ENCODE assay signal across 10 cellular contexts in genomic region chr9:22005083-22005699, GRCh38. TPM values are rescaled to one million over a fixed set of nuclear protein-coding genes. Genes with fewer than 3 reads are reported as not detected.
DNase-seq lines count a peak whose midpoint lies in the region; TF ChIP-seq lines count a peak whose summit lies in the region.
"Had no signal": no experiment of that assay in that cellular context is flagged by ENCODE, and none has a peak within 500 bp of the region (broad histone marks: within the 10 kb centered on the region; RNA-seq: fewer than 3 reads in every experiment).

No MANE protein-coding gene starts in this region.

- peak overlapping the region in 4 of 7 experiments; percentile 11 to 80 (median 51) for H3K4me3 ChIP-seq in skin epidermis

- H3K27ac ChIP-seq in skin epidermis = peak overlapping the region in 1 of 21 experiments; percentile 44
- H3K27ac ChIP-seq: parathyroid adenoma had no signal

- CTCF ChIA-PET in activated CD4-positive, alpha-beta memory T cell treated with anti-CD3 and anti-CD28 coated beads for 36 hours (lab: Charles Lee) = no interaction called here

- no peaks in the 10 kb centered on the region for H3K9me3 Mint-ChIP-seq in activated CD4-positive, alpha-beta memory T cell treated with anti-CD3 and anti-CD28 coated beads for 36 hours
- no peaks in the 10 kb centered on the region for H3K9me3 Mint-ChIP-seq in progenitor cell of endocrine pancreas (ENCODE audit: low read depth)

- H3K27me3 Mint-ChIP-seq in activated CD4-positive, alpha-beta memory T cell treated with anti-CD3 and anti-CD28 coated beads for 36 hours = peaks cover 57% of the 10 kb centered on the region
- peaks cover 76% of the 10 kb centered on the region for H3K27me3 Mint-ChIP-seq in progenitor cell of endocrine pancreas

- no peak for TF ChIP-seq CTCF in progenitor cell of endocrine pancreas (IDR thresholded peaks at IDR 0.05; ENCODE audit: unreplicated experiment)

- intact Hi-C loops in activated CD4-positive, alpha-beta memory T cell treated with anti-CD3 and anti-CD28 coated beads for 36 hours (cut with micrococcal nuclease) = loop anchor here (1.0 to 5.0 kb wide), 3 partner anchors 31 to 237 kb away; no protein-coding TSS in a partner anchor

- peaks cover 20% of the 10 kb centered on the region for H3K4me1 Mint-ChIP-seq in activated CD4-positive, alpha-beta memory T cell treated with anti-CD3 and anti-CD28 coated beads for 36 hours (ENCODE audit: low read depth)
- H3K4me1 Mint-ChIP-seq in progenitor cell of endocrine pancreas (ENCODE audit: low read depth) = peaks cover 3% of the 10 kb centered on the region

- H3K4me3 Mint-ChIP-seq in activated CD4-positive, alpha-beta memory T cell treated with anti-CD3 and anti-CD28 coated beads for 36 hours = peak overlapping the region; percentile 5
- H3K4me3 Mint-ChIP-seq in progenitor cell of endocrine pancreas (ENCODE audit: low read depth) = no peak overlapping the region

- peak; percentile 58 for DNase-seq in activated CD8-positive, alpha-beta memory T cell treated with anti-CD3 and anti-CD28 coated beads for 24 hours
- DNase-seq in activated CD8-positive, alpha-beta memory T cell treated with anti-CD3 and anti-CD28 coated beads, Interleukin-2, amount 50 U/mL, for 4 hours = no peak
- DNase-seq in activated CD4-positive, alpha-beta memory T cell treated with anti-CD3 and anti-CD28 coated beads for 36 hours = peak; percentile 25
- peak; percentile 74 for DNase-seq in glomerular visceral epithelial cell (ENCODE audit: extremely low spot score)
- no peak for DNase-seq in progenitor cell of endocrine pancreas (ENCODE audit: low spot score, unreplicated experiment)
- no peak for DNase-seq in NCI-H2227 treated with DMSO at 0.1 percent for 48 hours (lab: John Stamatoyannopoulos, UW)
- DNase-seq in NCI-H146 (lab: John Stamatoyannopoulos, UW) = no peak
- DNase-seq: activated naive CD4-positive, alpha-beta T cell treated with anti-CD3 and anti-CD28 coated beads, Interleukin-2, amount 50 U/mL, for 16 hours had no signal

- POLR2A ChIA-PET in activated CD4-positive, alpha-beta memory T cell treated with anti-CD3 and anti-CD28 coated beads for 36 hours (lab: Charles Lee) = no interaction called here

- no peak overlapping the region for H3K27ac Mint-ChIP-seq in activated CD4-positive, alpha-beta memory T cell treated with anti-CD3 and anti-CD28 coated beads for 36 hours
- H3K27ac Mint-ChIP-seq in progenitor cell of endocrine pancreas = no peak overlapping the region

- H3K36me3 Mint-ChIP-seq in activated CD4-positive, alpha-beta memory T cell treated with anti-CD3 and anti-CD28 coated beads for 36 hours = no peaks in the 10 kb centered on the region
- no peaks in the 10 kb centered on the region for H3K36me3 Mint-ChIP-seq in progenitor cell of endocrine pancreas (ENCODE audit: insufficient read depth)

RNA-seq across cellular contexts. Expression of gene CDKN2B, which starts 3.9 kb away (rescaled TPM):
- under 1 TPM; 0.05 to 0.10 TPM for total RNA-seq in activated CD4-positive, alpha-beta memory T cell treated with anti-CD3 and anti-CD28 coated beads for 36 hours
- total RNA-seq in progenitor cell of endocrine pancreas = 1.2 and 3.9 TPM in 2 replicates

RNA-seq across cellular contexts. Expression of gene CDKN2B-AS1, which starts 10.6 kb away (rescaled TPM):
- total RNA-seq in activated CD4-positive, alpha-beta memory T cell treated with anti-CD3 and anti-CD28 coated beads for 36 hours = under 1 TPM; 0.59 to 0.87 TPM
- not detected in 2 replicates for total RNA-seq in progenitor cell of endocrine pancreas

RNA-seq across cellular contexts. Expression of gene CDKN2A, which starts 11.0 kb away (rescaled TPM):
- total RNA-seq in activated CD4-positive, alpha-beta memory T cell treated with anti-CD3 and anti-CD28 coated beads for 36 hours = 1 to 10 TPM; 3.9 TPM
- total RNA-seq in progenitor cell of endocrine pancreas = not detected in 2 replicates

Comparison
In these comparisons a context has a peak if more than half of its experiments do, and no peak if none do; other contexts are left out.
1. DNase-seq: peak in activated CD8-positive, alpha-beta memory T cell treated with anti-CD3 and anti-CD28 coated beads for 24 hours (single experiment), activated CD4-positive, alpha-beta memory T cell treated with anti-CD3 and anti-CD28 coated beads for 36 hours (single experiment) and glomerular visceral epithelial cell (single experiment); none in activated CD8-positive, alpha-beta memory T cell treated with anti-CD3 and anti-CD28 coated beads, Interleukin-2, amount 50 U/mL, for 4 hours (single experiment), progenitor cell of endocrine pancreas (single experiment), NCI-H2227 treated with DMSO at 0.1 percent for 48 hours (single experiment) and NCI-H146 (single experiment).